Comparison of ENCODE assay signal across 8 cellular contexts in the genomic region with DNA sequence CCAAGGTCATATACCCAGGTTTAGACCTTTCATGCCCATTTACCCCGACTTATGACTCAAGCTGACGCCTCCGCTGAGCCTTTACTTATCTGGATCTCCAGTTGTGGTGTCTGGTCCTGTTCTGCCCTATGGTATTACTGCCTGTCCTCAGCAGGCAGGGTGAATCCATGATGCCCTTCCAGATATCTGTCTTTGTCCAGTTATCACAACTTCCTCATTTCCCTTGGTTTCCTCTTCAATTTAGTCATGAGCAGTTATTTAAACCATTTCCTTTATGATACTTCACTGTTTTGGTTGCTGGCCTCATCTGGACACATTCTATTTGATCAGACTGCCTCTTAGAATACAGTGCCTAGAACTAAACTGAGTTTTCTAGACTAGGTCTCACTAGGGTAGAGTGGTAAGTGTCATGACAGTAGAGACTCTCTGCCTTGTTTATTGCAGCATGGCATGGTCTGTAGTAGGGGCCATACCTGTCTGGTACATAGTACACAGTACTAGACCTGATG.
DNase-seq lines count a peak whose midpoint lies in the region; ATAC-seq, FAIRE-seq and TF ChIP-seq lines count a peak whose summit lies in the region.

No MANE protein-coding gene starts in this region.

- H3K9ac ChIP-seq in colonic mucosa (ENCODE audit: low read depth in 2 of 2, low read length in 2 of 2): no peak overlapping the region

- H3K9me3 ChIP-seq in thyroid gland (no peaks in the 10 kb centered on the region), colonic mucosa (no peaks in the 10 kb centered on the region), T-helper 17 cell (ENCODE audit: control insufficient read depth, low read length, poor library complexity, severe bottlenecking) (no peaks in the 10 kb centered on the region)

- H3K4me3 Mint-ChIP-seq in T-helper 17 cell: no peak overlapping the region

- peaks cover 9% of the 10 kb centered on the region for H3K4me1 Mint-ChIP-seq in T-helper 17 cell

- H3K4me3 ChIP-seq in bronchial epithelial cell (ENCODE audit: low read depth, low read length): no peak overlapping the region
- no peak overlapping the region for H3K4me3 ChIP-seq in thyroid gland (replicated peaks in 1 of 3)
- no peak overlapping the region for H3K4me3 ChIP-seq in colonic mucosa

- no peaks in the 10 kb centered on the region for H3K27me3 ChIP-seq in bronchial epithelial cell (ENCODE audit: control insufficient read depth, insufficient read depth, low read length)
- no peaks in the 10 kb centered on the region for H3K27me3 ChIP-seq in thyroid gland
- no peaks in the 10 kb centered on the region for H3K27me3 ChIP-seq in colonic mucosa

- H3K4me1 ChIP-seq in thyroid gland (no peaks in the 10 kb centered on the region), colonic mucosa (no peaks in the 10 kb centered on the region)

- H3K36me3 Mint-ChIP-seq in T-helper 17 cell (ENCODE audit: low read depth): peaks cover 2% of the 10 kb centered on the region

- H3K36me3 ChIP-seq in bronchial epithelial cell (ENCODE audit: control insufficient read depth, insufficient read depth, low read length) (no peaks in the 10 kb centered on the region), thyroid gland (no peaks in the 10 kb centered on the region), colonic mucosa (no peaks in the 10 kb centered on the region)

- H3K27ac Mint-ChIP-seq in T-helper 17 cell: no peak overlapping the region

- DNase-seq in Daoy (ENCODE audit: low read depth) (peak; percentile 84), HT1080 (ENCODE audit: low read depth) (peak; percentile 60), bronchial epithelial cell (ENCODE audit: low read depth) (peak; percentile 74), thyroid gland (no peak), colonic mucosa (no peak), T-helper 17 cell (no peak), NCI-H69 (lab: John Stamatoyannopoulos, UW) (no peak)

- intact Hi-C loops in thyroid gland (cut with DNase I) (no loop called here), colonic mucosa (cut with DNase I) (no loop called here)

- no peaks in the 10 kb centered on the region for H3K27me3 Mint-ChIP-seq in T-helper 17 cell

- WGBS in thyroid gland, 2 donors: 91 to 94% methylated on average over 3 of the region's 3 CpGs

- no peak for TF ChIP-seq POLR2A in thyroid gland (IDR thresholded peaks at IDR 0.05)

- TF ChIP-seq CTCF in bronchial epithelial cell (IDR thresholded peaks at IDR 0.05; ENCODE audit: insufficient read depth, low read length, severe bottlenecking) (no peak), thyroid gland (IDR thresholded peaks at IDR 0.05) (no peak), colonic mucosa (IDR thresholded peaks at IDR 0.05) (no peak)

- ATAC-seq in GM21367 (IDR thresholded peaks at IDR 0.05; ENCODE audit: unreplicated experiment) (peak; percentile 77), T-helper 17 cell (no peak)

- FAIRE-seq in bronchial epithelial cell (lab: Jason Lieb, UNC): no peak

- H3K27ac ChIP-seq in thyroid gland: no peak overlapping the region
- no peak overlapping the region for H3K27ac ChIP-seq in colonic mucosa

Comparison
In these comparisons a context has a peak if more than half of its experiments do, and no peak if none do; other contexts are left out.
1. DNase-seq: peak in Daoy (single experiment), HT1080 (single experiment) and bronchial epithelial cell (single experiment); none in thyroid gland (0 of 2), colonic mucosa (single experiment), T-helper 17 cell (0 of 3) and NCI-H69 (single experiment).